Comparison of ENCODE assay signal across 15 cellular contexts in genomic region chr22:38074181-38075104, GRCh38. TPM values are rescaled to one million over a fixed set of nuclear protein-coding genes. Genes with fewer than 3 reads are reported as not detected.
DNase-seq lines count a peak whose midpoint lies in the region; ATAC-seq and TF ChIP-seq lines count a peak whose summit lies in the region.
"Had no signal": no experiment of that assay in that cellular context is flagged by ENCODE, and none has a peak within 500 bp of the region (broad histone marks: within the 10 kb centered on the region; RNA-seq: fewer than 3 reads in every experiment).

No MANE protein-coding gene starts in this region.

- H3K79me2 ChIP-seq in H9 (ENCODE audit: insufficient read depth, low read length) = no peaks in the 10 kb centered on the region

- no peak overlapping the region for H3K23ac ChIP-seq in H9 (ENCODE audit: insufficient read length, low read depth, low read length)

- H2AFZ ChIP-seq in H9 (ENCODE audit: low read length) = no peak overlapping the region

- no peaks in the 10 kb centered on the region for H3K9me3 ChIP-seq in H9 (ENCODE audit: control insufficient read depth, low read depth, low read length)
- no peaks in the 10 kb centered on the region for H3K9me3 ChIP-seq in sigmoid colon

- no peak overlapping the region for H2AK5ac ChIP-seq in H9 (ENCODE audit: insufficient read length, low read length)

- no peak for ATAC-seq in HG02571 (IDR thresholded peaks at IDR 0.05; ENCODE audit: unreplicated experiment)

- no peak for TF ChIP-seq EP300 in sigmoid colon (IDR thresholded peaks at IDR 0.05)

- H3K36me3 ChIP-seq in sigmoid colon = peaks cover 0 to 44% (median 8%) of the 10 kb centered on the region in 4 donors

- H3K4me1 Mint-ChIP-seq in H9 = peaks cover 0 to 10% of the 10 kb centered on the region in 2 experiments; a peak in 2 of 4 replicates

- no peak overlapping the region for H2BK12ac ChIP-seq in H9 (ENCODE audit: insufficient read length, low read depth, low read length)

- peaks cover 6 to 51% (median 30%) of the 10 kb centered on the region in 3 experiments; a peak in 6 of 7 replicates for H3K36me3 Mint-ChIP-seq in H9 (ENCODE audit: insufficient read depth in 1 of 3, low read depth in 3 of 3)
- H3K36me3 Mint-ChIP-seq: activated naive CD8-positive, alpha-beta T cell had no signal

- H3T11ph ChIP-seq in H9 (ENCODE audit: low read length) = no peak overlapping the region

- 0 out of 7 replicates have a peak overlapping the region, but pooled peaks of 1 of the 3 experiments have one; percentile 44 for H3K27ac Mint-ChIP-seq in H9
- H3K27ac Mint-ChIP-seq: activated naive CD8-positive, alpha-beta T cell had no signal

- H2BK15ac ChIP-seq in H9 (ENCODE audit: low read depth, low read length) = no peak overlapping the region

- H3K27ac ChIP-seq in H9 (ENCODE audit: insufficient read length, low read depth, low read length) = no peak overlapping the region
- H3K27ac ChIP-seq in sigmoid colon = no peak overlapping the region

- H3K4me2 ChIP-seq in H9 (ENCODE audit: insufficient read depth, insufficient read length, low read length) = no peak overlapping the region

- H3K23me2 ChIP-seq in H9 (ENCODE audit: insufficient read length, low read depth, low read length, poor library complexity, severe bottlenecking) = no peaks in the 10 kb centered on the region

- no peak overlapping the region for H3K4me3 Mint-ChIP-seq in H9
- H3K4me3 Mint-ChIP-seq: activated naive CD8-positive, alpha-beta T cell had no signal

- H3K4me3 ChIP-seq in sigmoid colon = no peak overlapping the region

- H3K4ac ChIP-seq in H9 (ENCODE audit: low read depth, low read length) = no peak overlapping the region

- H3K27me3 ChIP-seq in H9 (ENCODE audit: insufficient read depth, low read length) (no peaks in the 10 kb centered on the region), sigmoid colon (no peaks in the 10 kb centered on the region)

- H4K20me1 ChIP-seq in H9 (ENCODE audit: control insufficient read depth, insufficient read depth, insufficient read length) = no peaks in the 10 kb centered on the region

- peak; percentile 59 for TF ChIP-seq CTCF in H9 (conservative IDR thresholded peaks at IDR 0.05)
- TF ChIP-seq CTCF in sigmoid colon (IDR thresholded peaks at IDR 0.05) = peak in 3 of 4 experiments; percentile 8 to 29 (median 13)

- no peak for TF ChIP-seq POLR2A in sigmoid colon (IDR thresholded peaks at IDR 0.05)

- no CpG with 5 or more reads among the region's 47 CpGs for WGBS in H9 (ENCODE audit: extremely low coverage, insufficient read length, low lambda C conversion rate)
- 92 to 94% methylated on average over 47 of the region's 47 CpGs for WGBS in sigmoid colon, 2 donors

- peak; percentile 89 for DNase-seq in H9
- peak; percentile 61 for DNase-seq in dermis blood vessel endothelial cell
- DNase-seq in iPS-NIHi7 (ENCODE audit: extremely low spot score) = peak; percentile 88
- DNase-seq in sigmoid colon = no peak
- no peak for DNase-seq in activated CD4-positive, CD25-positive, alpha-beta regulatory T cell treated with anti-CD3 and anti-CD28 coated beads, Interleukin-2, amount 50 U/mL, for 72 hours
- DNase-seq in NCI-H82 treated with DMSO at 0.1 percent for 48 hours (lab: John Stamatoyannopoulos, UW; ENCODE audit: unreplicated experiment) = no peak
- DNase-seq in DMS79 treated with DMSO at 0.1 percent for 48 hours (lab: John Stamatoyannopoulos, UW) = no peak
- DNase-seq: GDM1; midbrain; NCI-H82; stimulated activated CD4-positive, alpha-beta T cell treated with anti-CD3 and anti-CD28 coated beads, Interleukin-4, amount 100 ng/mL, for 24 hours; stimulated activated naive CD4-positive, alpha-beta T cell had no signal

- H3K18ac ChIP-seq in H9 (ENCODE audit: insufficient read length, low read depth, low read length) = no peak overlapping the region

- H3K27me3 Mint-ChIP-seq in H9 (ENCODE audit: low read depth) = peaks cover 2% of the 10 kb centered on the region

- no peaks in the 10 kb centered on the region for H3K4me1 ChIP-seq in H9 (ENCODE audit: insufficient read depth, low read length)
- peaks cover 0 to 15% (median 14%) of the 10 kb centered on the region in 4 donors for H3K4me1 ChIP-seq in sigmoid colon

- no peak overlapping the region for H2BK5ac ChIP-seq in H9 (ENCODE audit: insufficient read length, low read length)

- H3K56ac ChIP-seq in H9 (ENCODE audit: insufficient read length, low read depth, low read length) = no peak overlapping the region

- no peak overlapping the region for H4K5ac ChIP-seq in H9 (ENCODE audit: insufficient read length, low read depth, low read length)

- intact Hi-C loops in sigmoid colon (cut with DNase I) = no loop called here

- no peaks in the 10 kb centered on the region for H3K79me1 ChIP-seq in H9 (ENCODE audit: insufficient read depth, low read depth, low read length, poor library complexity, severe bottlenecking)

- H4K91ac ChIP-seq in H9 (ENCODE audit: insufficient read length, low read depth, low read length) = no peak overlapping the region

- H2BK20ac ChIP-seq in H9 (ENCODE audit: low read depth, low read length, poor library complexity, severe bottlenecking) = no peak overlapping the region

- no peak overlapping the region for H4K8ac ChIP-seq in H9 (replicated peaks; ENCODE audit: insufficient read length, low read depth, low read length)

- H2BK120ac ChIP-seq in H9 (ENCODE audit: low read depth, low read length, poor library complexity, severe bottlenecking) = no peak overlapping the region

- H3K9ac ChIP-seq in H9 (ENCODE audit: extremely low read depth, insufficient read length, low read length) = no peak overlapping the region

- no peak overlapping the region for H3K14ac ChIP-seq in H9 (ENCODE audit: insufficient read depth, low read length)

- no peaks in the 10 kb centered on the region for H3K9me3 Mint-ChIP-seq in H9

RNA-seq across cellular contexts. Expression of gene SLC16A8, which starts 9.5 kb away (rescaled TPM):
- 0.75 and 1.1 TPM in 2 replicates for total RNA-seq in H9 (2021)
- total RNA-seq in dermis blood vessel endothelial cell = 0.05 TPM in 1 of 2 replicates, not detected in the other
- under 1 TPM in 2 of 4 donors, not detected in 2; 0.55 to 0.71 TPM for total RNA-seq in sigmoid colon
- under 1 TPM in 1 of 3 donors, not detected in 2; 0.20 TPM for polyA plus RNA-seq in sigmoid colon
- total RNA-seq: renal cortical epithelial cell had no signal

RNA-seq across cellular contexts. Expression of gene PICK1, which starts 17.2 kb away (rescaled TPM):
- total RNA-seq in H9 (2021) (34.9 and 35.7 TPM in 2 replicates), dermis blood vessel endothelial cell (15.5 and 18.7 TPM in 2 replicates), sigmoid colon (10 to 100 TPM; 14.3 to 21.7 (median 17.2) TPM)
- polyA plus RNA-seq in sigmoid colon = 10 to 100 TPM; 21.0 to 38.9 (median 25.4) TPM

RNA-seq across cellular contexts. Expression of gene BAIAP2L2, which starts 36.0 kb away (rescaled TPM):
- total RNA-seq in H9 (2021) (2.0 and 2.3 TPM in 2 replicates), dermis blood vessel endothelial cell (not detected in 2 replicates), sigmoid colon (under 1 TPM; 0.16 to 0.71 (median 0.27) TPM)
- 10 to 100 TPM; 25.8 to 48.7 (median 34.7) TPM for polyA plus RNA-seq in sigmoid colon

Comparison
In these comparisons a context has a peak if more than half of its experiments do, and no peak if none do; other contexts are left out.
1. DNase-seq: peak in H9 (single experiment), dermis blood vessel endothelial cell (single experiment) and iPS-NIHi7 (single experiment); none in sigmoid colon (single experiment), activated CD4-positive, CD25-positive, alpha-beta regulatory T cell treated with anti-CD3 and anti-CD28 coated beads, Interleukin-2, amount 50 U/mL, for 72 hours (single experiment), NCI-H82 treated with DMSO at 0.1 percent for 48 hours (single experiment) and DMS79 treated with DMSO at 0.1 percent for 48 hours (single experiment).